In the genomic region with DNA sequence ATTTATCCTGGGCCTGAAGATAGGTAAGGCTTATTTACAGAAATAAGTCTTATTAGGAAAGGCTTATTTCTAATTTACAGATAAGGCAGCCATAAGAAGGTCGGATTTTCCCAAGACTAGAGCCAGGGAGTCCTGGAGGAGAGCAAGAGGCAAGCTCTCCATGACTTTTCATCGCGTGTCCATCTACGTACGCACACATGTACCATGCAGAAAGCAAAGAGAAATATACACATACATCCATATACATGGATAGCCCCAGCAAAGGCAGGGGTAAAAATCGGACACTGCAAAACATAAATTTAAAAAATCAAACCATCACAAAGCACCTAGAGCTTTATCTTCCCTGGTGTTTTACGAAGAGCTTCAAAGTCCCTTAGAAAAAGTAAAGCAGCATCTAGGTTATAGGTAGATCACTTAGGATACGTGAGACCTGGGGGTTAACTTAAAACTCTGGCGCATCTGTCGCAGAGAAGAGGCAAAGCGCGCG, we compare ENCODE assay signal across 1 cellular context.
TF ChIP-seq lines count a peak whose summit lies in the region.

No MANE protein-coding gene starts in this region.

TF ChIP-seq in GM12878, 131 proteins besides CTCF, POLR2A, EP300 and RAD21 (continued from another document):
- TF ChIP-seq, protein P1, sequence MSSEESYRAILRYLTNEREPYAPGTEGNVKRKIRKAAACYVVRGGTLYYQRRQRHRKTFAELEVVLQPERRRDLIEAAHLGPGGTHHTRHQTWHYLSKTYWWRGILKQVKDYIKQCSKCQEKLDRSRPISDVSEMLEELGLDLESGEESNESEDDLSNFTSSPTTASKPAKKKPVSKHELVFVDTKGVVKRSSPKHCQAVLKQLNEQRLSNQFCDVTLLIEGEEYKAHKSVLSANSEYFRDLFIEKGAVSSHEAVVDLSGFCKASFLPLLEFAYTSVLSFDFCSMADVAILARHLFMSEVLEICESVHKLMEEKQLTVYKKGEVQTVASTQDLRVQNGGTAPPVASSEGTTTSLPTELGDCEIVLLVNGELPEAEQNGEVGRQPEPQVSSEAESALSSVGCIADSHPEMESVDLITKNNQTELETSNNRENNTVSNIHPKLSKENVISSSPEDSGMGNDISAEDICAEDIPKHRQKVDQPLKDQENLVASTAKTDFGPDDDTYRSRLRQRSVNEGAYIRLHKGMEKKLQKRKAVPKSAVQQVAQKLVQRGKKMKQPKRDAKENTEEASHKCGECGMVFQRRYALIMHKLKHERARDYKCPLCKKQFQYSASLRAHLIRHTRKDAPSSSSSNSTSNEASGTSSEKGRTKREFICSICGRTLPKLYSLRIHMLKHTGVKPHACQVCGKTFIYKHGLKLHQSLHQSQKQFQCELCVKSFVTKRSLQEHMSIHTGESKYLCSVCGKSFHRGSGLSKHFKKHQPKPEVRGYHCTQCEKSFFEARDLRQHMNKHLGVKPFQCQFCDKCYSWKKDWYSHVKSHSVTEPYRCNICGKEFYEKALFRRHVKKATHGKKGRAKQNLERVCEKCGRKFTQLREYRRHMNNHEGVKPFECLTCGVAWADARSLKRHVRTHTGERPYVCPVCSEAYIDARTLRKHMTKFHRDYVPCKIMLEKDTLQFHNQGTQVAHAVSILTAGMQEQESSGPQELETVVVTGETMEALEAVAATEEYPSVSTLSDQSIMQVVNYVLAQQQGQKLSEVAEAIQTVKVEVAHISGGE (CRISPR knock-in tag; IDR thresholded peaks at IDR 0.05), result no peak
- TF ChIP-seq, protein P2, sequence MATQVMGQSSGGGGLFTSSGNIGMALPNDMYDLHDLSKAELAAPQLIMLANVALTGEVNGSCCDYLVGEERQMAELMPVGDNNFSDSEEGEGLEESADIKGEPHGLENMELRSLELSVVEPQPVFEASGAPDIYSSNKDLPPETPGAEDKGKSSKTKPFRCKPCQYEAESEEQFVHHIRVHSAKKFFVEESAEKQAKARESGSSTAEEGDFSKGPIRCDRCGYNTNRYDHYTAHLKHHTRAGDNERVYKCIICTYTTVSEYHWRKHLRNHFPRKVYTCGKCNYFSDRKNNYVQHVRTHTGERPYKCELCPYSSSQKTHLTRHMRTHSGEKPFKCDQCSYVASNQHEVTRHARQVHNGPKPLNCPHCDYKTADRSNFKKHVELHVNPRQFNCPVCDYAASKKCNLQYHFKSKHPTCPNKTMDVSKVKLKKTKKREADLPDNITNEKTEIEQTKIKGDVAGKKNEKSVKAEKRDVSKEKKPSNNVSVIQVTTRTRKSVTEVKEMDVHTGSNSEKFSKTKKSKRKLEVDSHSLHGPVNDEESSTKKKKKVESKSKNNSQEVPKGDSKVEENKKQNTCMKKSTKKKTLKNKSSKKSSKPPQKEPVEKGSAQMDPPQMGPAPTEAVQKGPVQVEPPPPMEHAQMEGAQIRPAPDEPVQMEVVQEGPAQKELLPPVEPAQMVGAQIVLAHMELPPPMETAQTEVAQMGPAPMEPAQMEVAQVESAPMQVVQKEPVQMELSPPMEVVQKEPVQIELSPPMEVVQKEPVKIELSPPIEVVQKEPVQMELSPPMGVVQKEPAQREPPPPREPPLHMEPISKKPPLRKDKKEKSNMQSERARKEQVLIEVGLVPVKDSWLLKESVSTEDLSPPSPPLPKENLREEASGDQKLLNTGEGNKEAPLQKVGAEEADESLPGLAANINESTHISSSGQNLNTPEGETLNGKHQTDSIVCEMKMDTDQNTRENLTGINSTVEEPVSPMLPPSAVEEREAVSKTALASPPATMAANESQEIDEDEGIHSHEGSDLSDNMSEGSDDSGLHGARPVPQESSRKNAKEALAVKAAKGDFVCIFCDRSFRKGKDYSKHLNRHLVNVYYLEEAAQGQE (IDR thresholded peaks at IDR 0.05; ENCODE audit: low read depth, low read length), result no peak
- TF ChIP-seq ZNF207 (IDR thresholded peaks at IDR 0.05; ENCODE audit: borderline replicate concordance), result no peak
- TF ChIP-seq PAX8 (IDR thresholded peaks at IDR 0.05), result 0 out of 2 replicates have a peak, but pooled peaks have one; percentile 50
- no peak for TF ChIP-seq NFIC (IDR thresholded peaks at IDR 0.05; ENCODE audit: low read depth, low read length)
- no peak for TF ChIP-seq EED (IDR thresholded peaks at IDR 0.05; ENCODE audit: low read depth)
- TF ChIP-seq, protein P3, sequence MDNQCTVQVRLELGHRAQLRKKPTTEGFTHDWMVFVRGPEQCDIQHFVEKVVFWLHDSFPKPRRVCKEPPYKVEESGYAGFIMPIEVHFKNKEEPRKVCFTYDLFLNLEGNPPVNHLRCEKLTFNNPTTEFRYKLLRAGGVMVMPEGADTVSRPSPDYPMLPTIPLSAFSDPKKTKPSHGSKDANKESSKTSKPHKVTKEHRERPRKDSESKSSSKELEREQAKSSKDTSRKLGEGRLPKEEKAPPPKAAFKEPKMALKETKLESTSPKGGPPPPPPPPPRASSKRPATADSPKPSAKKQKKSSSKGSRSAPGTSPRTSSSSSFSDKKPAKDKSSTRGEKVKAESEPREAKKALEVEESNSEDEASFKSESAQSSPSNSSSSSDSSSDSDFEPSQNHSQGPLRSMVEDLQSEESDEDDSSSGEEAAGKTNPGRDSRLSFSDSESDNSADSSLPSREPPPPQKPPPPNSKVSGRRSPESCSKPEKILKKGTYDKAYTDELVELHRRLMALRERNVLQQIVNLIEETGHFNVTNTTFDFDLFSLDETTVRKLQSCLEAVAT (IDR thresholded peaks at IDR 0.05), result 0 out of 2 replicates have a peak, but pooled peaks have one; percentile 22
- TF ChIP-seq, protein P4, sequence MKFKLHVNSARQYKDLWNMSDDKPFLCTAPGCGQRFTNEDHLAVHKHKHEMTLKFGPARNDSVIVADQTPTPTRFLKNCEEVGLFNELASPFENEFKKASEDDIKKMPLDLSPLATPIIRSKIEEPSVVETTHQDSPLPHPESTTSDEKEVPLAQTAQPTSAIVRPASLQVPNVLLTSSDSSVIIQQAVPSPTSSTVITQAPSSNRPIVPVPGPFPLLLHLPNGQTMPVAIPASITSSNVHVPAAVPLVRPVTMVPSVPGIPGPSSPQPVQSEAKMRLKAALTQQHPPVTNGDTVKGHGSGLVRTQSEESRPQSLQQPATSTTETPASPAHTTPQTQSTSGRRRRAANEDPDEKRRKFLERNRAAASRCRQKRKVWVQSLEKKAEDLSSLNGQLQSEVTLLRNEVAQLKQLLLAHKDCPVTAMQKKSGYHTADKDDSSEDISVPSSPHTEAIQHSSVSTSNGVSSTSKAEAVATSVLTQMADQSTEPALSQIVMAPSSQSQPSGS (IDR thresholded peaks at IDR 0.05; ENCODE audit: low read length), result 0 out of 2 replicates have a peak, but pooled peaks have one; percentile 38
- TF ChIP-seq GABPA (IDR thresholded peaks at IDR 0.05; ENCODE audit: low read depth), result no peak
- TF ChIP-seq, protein P5, sequence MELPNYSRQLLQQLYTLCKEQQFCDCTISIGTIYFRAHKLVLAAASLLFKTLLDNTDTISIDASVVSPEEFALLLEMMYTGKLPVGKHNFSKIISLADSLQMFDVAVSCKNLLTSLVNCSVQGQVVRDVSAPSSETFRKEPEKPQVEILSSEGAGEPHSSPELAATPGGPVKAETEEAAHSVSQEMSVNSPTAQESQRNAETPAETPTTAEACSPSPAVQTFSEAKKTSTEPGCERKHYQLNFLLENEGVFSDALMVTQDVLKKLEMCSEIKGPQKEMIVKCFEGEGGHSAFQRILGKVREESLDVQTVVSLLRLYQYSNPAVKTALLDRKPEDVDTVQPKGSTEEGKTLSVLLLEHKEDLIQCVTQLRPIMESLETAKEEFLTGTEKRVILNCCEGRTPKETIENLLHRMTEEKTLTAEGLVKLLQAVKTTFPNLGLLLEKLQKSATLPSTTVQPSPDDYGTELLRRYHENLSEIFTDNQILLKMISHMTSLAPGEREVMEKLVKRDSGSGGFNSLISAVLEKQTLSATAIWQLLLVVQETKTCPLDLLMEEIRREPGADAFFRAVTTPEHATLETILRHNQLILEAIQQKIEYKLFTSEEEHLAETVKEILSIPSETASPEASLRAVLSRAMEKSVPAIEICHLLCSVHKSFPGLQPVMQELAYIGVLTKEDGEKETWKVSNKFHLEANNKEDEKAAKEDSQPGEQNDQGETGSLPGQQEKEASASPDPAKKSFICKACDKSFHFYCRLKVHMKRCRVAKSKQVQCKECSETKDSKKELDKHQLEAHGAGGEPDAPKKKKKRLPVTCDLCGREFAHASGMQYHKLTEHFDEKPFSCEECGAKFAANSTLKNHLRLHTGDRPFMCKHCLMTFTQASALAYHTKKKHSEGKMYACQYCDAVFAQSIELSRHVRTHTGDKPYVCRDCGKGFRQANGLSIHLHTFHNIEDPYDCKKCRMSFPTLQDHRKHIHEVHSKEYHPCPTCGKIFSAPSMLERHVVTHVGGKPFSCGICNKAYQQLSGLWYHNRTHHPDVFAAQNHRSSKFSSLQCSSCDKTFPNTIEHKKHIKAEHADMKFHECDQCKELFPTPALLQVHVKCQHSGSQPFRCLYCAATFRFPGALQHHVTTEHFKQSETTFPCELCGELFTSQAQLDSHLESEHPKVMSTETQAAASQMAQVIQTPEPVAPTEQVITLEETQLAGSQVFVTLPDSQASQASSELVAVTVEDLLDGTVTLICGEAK (IDR thresholded peaks at IDR 0.05; ENCODE audit: borderline replicate concordance), result 0 out of 2 replicates have a peak, but pooled peaks have one; percentile 37
- TF ChIP-seq, protein P6, sequence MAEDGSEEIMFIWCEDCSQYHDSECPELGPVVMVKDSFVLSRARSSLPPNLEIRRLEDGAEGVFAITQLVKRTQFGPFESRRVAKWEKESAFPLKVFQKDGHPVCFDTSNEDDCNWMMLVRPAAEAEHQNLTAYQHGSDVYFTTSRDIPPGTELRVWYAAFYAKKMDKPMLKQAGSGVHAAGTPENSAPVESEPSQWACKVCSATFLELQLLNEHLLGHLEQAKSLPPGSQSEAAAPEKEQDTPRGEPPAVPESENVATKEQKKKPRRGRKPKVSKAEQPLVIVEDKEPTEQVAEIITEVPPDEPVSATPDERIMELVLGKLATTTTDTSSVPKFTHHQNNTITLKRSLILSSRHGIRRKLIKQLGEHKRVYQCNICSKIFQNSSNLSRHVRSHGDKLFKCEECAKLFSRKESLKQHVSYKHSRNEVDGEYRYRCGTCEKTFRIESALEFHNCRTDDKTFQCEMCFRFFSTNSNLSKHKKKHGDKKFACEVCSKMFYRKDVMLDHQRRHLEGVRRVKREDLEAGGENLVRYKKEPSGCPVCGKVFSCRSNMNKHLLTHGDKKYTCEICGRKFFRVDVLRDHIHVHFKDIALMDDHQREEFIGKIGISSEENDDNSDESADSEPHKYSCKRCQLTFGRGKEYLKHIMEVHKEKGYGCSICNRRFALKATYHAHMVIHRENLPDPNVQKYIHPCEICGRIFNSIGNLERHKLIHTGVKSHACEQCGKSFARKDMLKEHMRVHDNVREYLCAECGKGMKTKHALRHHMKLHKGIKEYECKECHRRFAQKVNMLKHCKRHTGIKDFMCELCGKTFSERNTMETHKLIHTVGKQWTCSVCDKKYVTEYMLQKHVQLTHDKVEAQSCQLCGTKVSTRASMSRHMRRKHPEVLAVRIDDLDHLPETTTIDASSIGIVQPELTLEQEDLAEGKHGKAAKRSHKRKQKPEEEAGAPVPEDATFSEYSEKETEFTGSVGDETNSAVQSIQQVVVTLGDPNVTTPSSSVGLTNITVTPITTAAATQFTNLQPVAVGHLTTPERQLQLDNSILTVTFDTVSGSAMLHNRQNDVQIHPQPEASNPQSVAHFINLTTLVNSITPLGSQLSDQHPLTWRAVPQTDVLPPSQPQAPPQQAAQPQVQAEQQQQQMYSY (CRISPR knock-in tag; IDR thresholded peaks at IDR 0.05), result no peak
- TF ChIP-seq SP1 (IDR thresholded peaks at IDR 0.05; ENCODE audit: low read depth, low read length), result no peak
- no peak for TF ChIP-seq FOXK2 (IDR thresholded peaks at IDR 0.05)
- TF ChIP-seq, protein P7, sequence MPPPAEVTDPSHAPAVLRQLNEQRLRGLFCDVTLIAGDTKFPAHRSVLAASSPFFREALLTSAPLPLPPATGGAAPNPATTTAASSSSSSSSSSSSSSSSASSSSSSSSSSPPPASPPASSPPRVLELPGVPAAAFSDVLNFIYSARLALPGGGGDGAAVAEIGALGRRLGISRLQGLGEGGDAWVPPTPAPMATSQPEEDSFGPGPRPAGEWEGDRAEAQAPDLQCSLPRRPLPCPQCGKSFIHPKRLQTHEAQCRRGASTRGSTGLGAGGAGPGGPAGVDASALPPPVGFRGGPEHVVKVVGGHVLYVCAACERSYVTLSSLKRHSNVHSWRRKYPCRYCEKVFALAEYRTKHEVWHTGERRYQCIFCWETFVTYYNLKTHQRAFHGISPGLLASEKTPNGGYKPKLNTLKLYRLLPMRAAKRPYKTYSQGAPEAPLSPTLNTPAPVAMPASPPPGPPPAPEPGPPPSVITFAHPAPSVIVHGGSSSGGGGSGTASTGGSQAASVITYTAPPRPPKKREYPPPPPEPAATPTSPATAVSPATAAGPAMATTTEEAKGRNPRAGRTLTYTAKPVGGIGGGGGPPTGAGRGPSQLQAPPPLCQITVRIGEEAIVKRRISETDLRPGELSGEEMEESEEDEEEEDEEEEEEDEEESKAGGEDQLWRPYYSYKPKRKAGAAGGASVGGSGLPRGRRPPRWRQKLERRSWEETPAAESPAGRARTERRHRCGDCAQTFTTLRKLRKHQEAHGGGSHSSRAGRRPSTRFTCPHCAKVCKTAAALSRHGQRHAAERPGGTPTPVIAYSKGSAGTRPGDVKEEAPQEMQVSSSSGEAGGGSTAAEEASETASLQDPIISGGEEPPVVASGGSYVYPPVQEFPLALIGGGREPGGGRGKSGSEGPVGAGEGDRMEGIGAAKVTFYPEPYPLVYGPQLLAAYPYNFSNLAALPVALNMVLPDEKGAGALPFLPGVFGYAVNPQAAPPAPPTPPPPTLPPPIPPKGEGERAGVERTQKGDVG (CRISPR knock-in tag; IDR thresholded peaks at IDR 0.05), result no peak
